In the genomic region with DNA sequence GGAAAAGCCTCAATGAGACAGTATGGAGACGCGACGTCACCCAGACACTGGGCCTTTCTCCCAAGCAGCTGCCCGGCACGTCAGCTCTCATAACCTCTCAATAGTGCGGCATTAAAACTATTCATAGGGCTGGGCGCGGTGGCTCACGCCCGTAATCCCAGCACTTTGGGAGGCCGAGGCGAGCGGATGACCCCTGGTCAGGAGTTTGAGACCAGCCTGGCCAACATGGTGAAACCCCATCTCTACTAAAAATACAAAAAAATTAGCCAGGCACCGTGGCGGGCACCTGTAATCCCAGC, we compare ENCODE assay signal across 8 cellular contexts. TPM values are rescaled to one million over a fixed set of nuclear protein-coding genes. Genes with fewer than 3 reads are reported as not detected.
DNase-seq lines count a peak whose midpoint lies in the region; ATAC-seq and TF ChIP-seq lines count a peak whose summit lies in the region.
"Not testable (repeated sequence)": the region's sequence is repeated elsewhere in the genome, so short reads cannot be mapped to it uniquely, and the experiment has no call there.

No MANE protein-coding gene starts in this region.

- TF ChIP-seq POLR2A in right lobe of liver (IDR thresholded peaks at IDR 0.05): not testable (repeated sequence)

- H3K27ac ChIP-seq in caudate nucleus (ENCODE audit: low read depth, low read length): peak overlapping the region; percentile 79
- peak overlapping the region; percentile 90 for H3K27ac ChIP-seq in left ventricle myocardium inferior (replicated peaks)
- H3K27ac ChIP-seq in right lobe of liver: peak overlapping the region; percentile 61 to 89 (median 85)
- peak overlapping the region; percentile 98 for H3K27ac ChIP-seq in psoas muscle
- peak overlapping the region; percentile 71 for H3K27ac ChIP-seq in skeletal muscle tissue (ENCODE audit: low read depth, low read length)
- H3K27ac ChIP-seq in temporal lobe (ENCODE audit: low read depth, low read length): peak overlapping the region; percentile 86

- not testable (repeated sequence) for TF ChIP-seq CTCF in left ventricle myocardium inferior (IDR thresholded peaks at IDR 0.05; ENCODE audit: borderline replicate concordance); right lobe of liver (IDR thresholded peaks at IDR 0.05); psoas muscle (IDR thresholded peaks at IDR 0.05)

- not testable (repeated sequence) for H3K27me3 ChIP-seq in adipocyte (replicated peaks; ENCODE audit: control insufficient read depth, insufficient read depth, low read length); left ventricle myocardium inferior (ENCODE audit: low read depth); right lobe of liver; psoas muscle (ENCODE audit: insufficient read depth in 3 of 3, low read length in 2 of 3); skeletal muscle tissue (ENCODE audit: control insufficient read depth in 3 of 3, insufficient read depth in 3 of 3, low read length in 3 of 3)

- 85% methylated on average over 6 of the region's 15 CpGs for WGBS in right lobe of liver (ENCODE audit: insufficient coverage, low coverage, low lambda C conversion rate, missing lambda C conversion rate)
- 32 to 62% (median 52%) methylated on average over 15 of the region's 15 CpGs for WGBS in psoas muscle, 3 donors

- not testable (repeated sequence) for H3K9me3 ChIP-seq in adipocyte (ENCODE audit: control insufficient read depth, low read length); left ventricle myocardium inferior (replicated peaks); right lobe of liver; psoas muscle; skeletal muscle tissue (ENCODE audit: control insufficient read depth in 3 of 3, low read length in 3 of 3)

- intact Hi-C loops in left ventricle myocardium inferior (cut with micrococcal nuclease): loop anchor here (2.0 kb wide), 1 partner anchor 41 kb away; no protein-coding TSS in a partner anchor
- intact Hi-C loops in right lobe of liver (cut with DNase I); psoas muscle (cut with DNase I): not testable (repeated sequence)

- not testable (repeated sequence) for H3K4me3 ChIP-seq in adipocyte (ENCODE audit: low read length); left ventricle myocardium inferior; right lobe of liver; skeletal muscle tissue (ENCODE audit: low read length in 3 of 3)
- H3K4me3 ChIP-seq in psoas muscle: peak overlapping the region; percentile 8

- ATAC-seq in right lobe of liver, psoas muscle: not testable (repeated sequence)

- H3K4me1 ChIP-seq in adipocyte (ENCODE audit: control insufficient read depth, insufficient read depth, low read length) (peaks cover 55% of the 10 kb centered on the region), left ventricle myocardium inferior (peaks cover 93% of the 10 kb centered on the region), right lobe of liver (peaks cover 0 to 72% (median 21%) of the 10 kb centered on the region in 4 donors), psoas muscle (peaks cover 63% of the 10 kb centered on the region), skeletal muscle tissue (ENCODE audit: control insufficient read depth in 3 of 3, insufficient read depth in 3 of 3, low read length in 3 of 3) (peaks cover 51 to 77% (median 65%) of the 10 kb centered on the region in 3 donors)

- H3K36me3 Mint-ChIP-seq in IgD-negative memory B cell: not testable (repeated sequence)

- DNase-seq in adipocyte (ENCODE audit: low read depth); left ventricle myocardium inferior; psoas muscle: not testable (repeated sequence)
- peak in 4 of 61 donors; percentile 21 to 51 (median 30) for DNase-seq in caudate nucleus (lab: John Stamatoyannopoulos, UW)
- peak in 1 of 3 donors; percentile 49 for DNase-seq in right lobe of liver

- not testable (repeated sequence) for H3K9me3 Mint-ChIP-seq in IgD-negative memory B cell

- peaks cover 10 to 23% (median 14%) of the 10 kb centered on the region in 3 donors for H3K4me1 Mint-ChIP-seq in IgD-negative memory B cell

- H3K4me3 Mint-ChIP-seq in IgD-negative memory B cell: peak overlapping the region in 3 of 4 donors; percentile 43 to 63 (median 52)

- not testable (repeated sequence) for H3K27ac Mint-ChIP-seq in IgD-negative memory B cell

- H3K36me3 ChIP-seq in adipocyte (ENCODE audit: control insufficient read depth, insufficient read depth, low read length, severe bottlenecking) (peaks cover 48% of the 10 kb centered on the region), left ventricle myocardium inferior (peaks cover 58% of the 10 kb centered on the region), right lobe of liver (peaks cover 10 to 50% (median 27%) of the 10 kb centered on the region in 4 donors), psoas muscle (ENCODE audit: insufficient read depth in 1 of 2, low read depth in 1 of 2) (peaks cover 15 to 60% of the 10 kb centered on the region in 2 donors), skeletal muscle tissue (ENCODE audit: control insufficient read depth in 3 of 3, insufficient read depth in 3 of 3, low read length in 3 of 3) (peaks cover 45 to 46% (median 46%) of the 10 kb centered on the region in 3 donors)

- peak overlapping the region; percentile 2 for H3K9ac ChIP-seq in adipocyte (ENCODE audit: low read length)
- H3K9ac ChIP-seq in skeletal muscle tissue (ENCODE audit: low read depth in 1 of 3, low read length in 3 of 3): peak overlapping the region in 2 of 3 donors; percentile 2 to 71

- not testable (repeated sequence) for H3K27me3 Mint-ChIP-seq in IgD-negative memory B cell

RNA-seq across cellular contexts. Expression of gene WBP2, which starts 3.5 kb away (rescaled TPM):
- polyA plus RNA-seq in IgD-negative memory B cell: 131 TPM
- total RNA-seq in left ventricle myocardium inferior: 144 TPM
- 10 to 100 TPM; 57.5 to 99.2 (median 68.7) TPM for total RNA-seq in right lobe of liver
- total RNA-seq in psoas muscle: 100 to 1,000 TPM; 109 to 278 (median 164) TPM
- polyA plus RNA-seq in psoas muscle: 100 to 1,000 TPM; 115 to 174 (median 149) TPM
- total RNA-seq in skeletal muscle tissue: 17.7 TPM
- 38.1 TPM for total RNA-seq in temporal lobe

RNA-seq across cellular contexts. Expression of gene UNC13D, which starts 7.4 kb away (rescaled TPM):
- polyA plus RNA-seq in IgD-negative memory B cell (42.0 TPM), psoas muscle (1 to 10 TPM; 1.7 to 3.7 (median 2.2) TPM)
- total RNA-seq in left ventricle myocardium inferior (13.3 TPM), right lobe of liver (10 to 100 TPM in 3 of 6 experiments, 1 to 10 TPM in 3; 3.4 to 12.5 (median 10.7) TPM), psoas muscle (10 to 100 TPM in 1 of 4 donors, 1 to 10 TPM in 3; 5.1 to 12.8 (median 7.2) TPM), skeletal muscle tissue (1.6 TPM), temporal lobe (1.2 TPM)

RNA-seq across cellular contexts. Expression of gene TRIM47, which starts 26.7 kb away (rescaled TPM):
- polyA plus RNA-seq in IgD-negative memory B cell (12.4 TPM), psoas muscle (10 to 100 TPM in 2 of 3 donors, 1 to 10 TPM in 1; 8.4 to 17.1 (median 10.9) TPM)
- total RNA-seq in left ventricle myocardium inferior (27.5 TPM), right lobe of liver (10 to 100 TPM in 5 of 6 experiments, 1 to 10 TPM in 1; 9.1 to 27.0 (median 21.5) TPM), psoas muscle (10 to 100 TPM in 3 of 4 donors, 1 to 10 TPM in 1; 8.9 to 16.0 (median 10.9) TPM), skeletal muscle tissue (23.5 TPM), temporal lobe (11.1 TPM)

RNA-seq across cellular contexts. Expression of gene TRIM65, which starts 45.1 kb away (rescaled TPM):
- polyA plus RNA-seq in IgD-negative memory B cell (25.0 TPM), psoas muscle (10 to 100 TPM in 1 of 3 donors, 1 to 10 TPM in 2; 9.0 to 14.8 (median 9.0) TPM)
- total RNA-seq in left ventricle myocardium inferior (10.2 TPM), right lobe of liver (1 to 10 TPM; 5.9 to 8.1 (median 7.6) TPM), psoas muscle (10 to 100 TPM in 2 of 4 donors, 1 to 10 TPM in 2; 9.2 to 10.3 (median 9.7) TPM), skeletal muscle tissue (20.4 TPM), temporal lobe (6.1 TPM)

RNA-seq across cellular contexts. Expression of gene MRPL38, which starts 53.0 kb away (rescaled TPM):
- polyA plus RNA-seq in IgD-negative memory B cell (77.5 TPM), psoas muscle (100 to 1,000 TPM; 104 to 115 (median 107) TPM)
- total RNA-seq in left ventricle myocardium inferior (104 TPM), right lobe of liver (10 to 100 TPM; 46.1 to 79.8 (median 57.3) TPM), psoas muscle (100 to 1,000 TPM; 107 to 168 (median 125) TPM), skeletal muscle tissue (32.9 TPM), temporal lobe (23.1 TPM)
